22 cellular contexts compared by ENCODE assay signal in genomic region chr13:79745141-79745540, GRCh38.
DNase-seq lines count a peak whose midpoint lies in the region; ATAC-seq and TF ChIP-seq lines count a peak whose summit lies in the region.
"Had no signal": no experiment of that assay in that cellular context is flagged by ENCODE, and none has a peak within 500 bp of the region (broad histone marks: within the 10 kb centered on the region; RNA-seq: fewer than 3 reads in every experiment).

No MANE protein-coding gene starts in this region.

- no TSS peak for BruUV-seq in Caco-2 (replicated peaks; lab: Mats Ljungman, UMichigan)

- TF ChIP-seq POLR2A in Peyer's patch (IDR thresholded peaks at IDR 0.05) = no peak

- H3K27me3 ChIP-seq in cardiac muscle cell (no peaks in the 10 kb centered on the region), Caco-2 (replicated peaks; ENCODE audit: control insufficient read depth, insufficient read depth, low read length) (no peaks in the 10 kb centered on the region), Peyer's patch (no peaks in the 10 kb centered on the region)

- H3K4me1 ChIP-seq in cardiac muscle cell (ENCODE audit: low read depth) (peaks cover 50% of the 10 kb centered on the region), Caco-2 (peaks cover 12% of the 10 kb centered on the region), Peyer's patch (no peaks in the 10 kb centered on the region)

- DNase-seq in cardiac muscle cell (ENCODE audit: low read depth in 1 of 2, low spot score in 1 of 2) = peak in 1 of 2 donors; percentile 53
- no peak for DNase-seq in cardiac septum (ENCODE audit: low spot score)
- DNase-seq in cerebellar cortex (ENCODE audit: low spot score) = peak; percentile 77
- no peak for DNase-seq in mesothelial cell of epicardium (ENCODE audit: low spot score in 2 of 2, unreplicated experiment in 2 of 2)
- DNase-seq in Caco-2 = no peak
- no peak for DNase-seq in Peyer's patch
- no peak for DNase-seq in OCI-M2 (lab: John Stamatoyannopoulos, UW; ENCODE audit: unreplicated experiment)
- DNase-seq: 8988T; CD4-positive, alpha-beta T cell; DMS153; GM23248; IMR-90; NCI-H1092 treated with DMSO at 0.1 percent for 48 hours; NCI-H146; NCI-H510A; NCI-H748 treated with DMSO at 0.1 percent for 48 hours; NK-92 treated with Interleukin-12 subunit alpha and Interleukin-12 subunit beta, amount 100 ng/mL, for 24 hours; Right ventricle myocardium superior had no signal

- CTCF ChIA-PET in Caco-2 (lab: Charles Lee) = interaction anchor here (0.6 kb wide), 1 partner anchor 767 kb away, joined by 3 read pairs; no protein-coding TSS in a partner anchor

- H3K36me3 Mint-ChIP-seq in mesothelial cell of epicardium = no peaks in the 10 kb centered on the region
- H3K36me3 Mint-ChIP-seq in Caco-2 (ENCODE audit: insufficient read depth, unreplicated experiment) = no peaks in the 10 kb centered on the region

- H3K27ac ChIP-seq in cardiac muscle cell (peak overlapping the region; percentile 70), Peyer's patch (no peak overlapping the region)
- H3K27ac ChIP-seq: GM23248 had no signal

- TF ChIP-seq CTCF in cardiac muscle cell (IDR thresholded peaks at IDR 0.05; ENCODE audit: low read depth, low read length) (no peak), mesothelial cell of epicardium (IDR thresholded peaks at IDR 0.05; ENCODE audit: unreplicated experiment) (no peak), Caco-2 (IDR thresholded peaks at IDR 0.05; ENCODE audit: insufficient read depth in 1 of 2, low read depth in 1 of 2, low read length in 1 of 2, severe bottlenecking in 1 of 2, unreplicated experiment in 1 of 2) (no peak), Peyer's patch (IDR thresholded peaks at IDR 0.05) (no peak)

- H3K4me3 ChIP-seq in cardiac muscle cell (no peak overlapping the region), Caco-2 (ENCODE audit: low read depth, low read length) (no peak overlapping the region), Peyer's patch (no peak overlapping the region)
- H3K4me3 ChIP-seq: GM12878, GM23248 had no signal

- peak overlapping the region; percentile 90 for H3K27ac Mint-ChIP-seq in mesothelial cell of epicardium
- H3K27ac Mint-ChIP-seq in Caco-2 (ENCODE audit: unreplicated experiment) = no peak overlapping the region
- H3K27ac Mint-ChIP-seq: B cell; CD4-positive, alpha-beta T cell had no signal

- H3K36me3 ChIP-seq in cardiac muscle cell (no peaks in the 10 kb centered on the region), Caco-2 (ENCODE audit: control insufficient read depth, insufficient read depth, low read length) (no peaks in the 10 kb centered on the region), Peyer's patch (no peaks in the 10 kb centered on the region)

- H3K4me3 Mint-ChIP-seq in mesothelial cell of epicardium (no peak overlapping the region), Caco-2 (ENCODE audit: unreplicated experiment) (no peak overlapping the region)
- H3K4me3 Mint-ChIP-seq: B cell; CD4-positive, alpha-beta T cell had no signal

- H3K4me1 Mint-ChIP-seq in mesothelial cell of epicardium = peaks cover 65% of the 10 kb centered on the region
- H3K4me1 Mint-ChIP-seq in Caco-2 (ENCODE audit: low read depth, unreplicated experiment) = peaks cover 18% of the 10 kb centered on the region
- H3K4me1 Mint-ChIP-seq: B cell had no signal

- intact Hi-C loops in cardiac septum (cut with DNase I) = no loop called here
- intact Hi-C loops in Caco-2 (cut with micrococcal nuclease; ENCODE audit: unreplicated experiment) = no loop called here

- ATAC-seq in GM21526 (IDR thresholded peaks at IDR 0.05; ENCODE audit: low FRiP score, unreplicated experiment) = no peak
- ATAC-seq: GM12878, HCT116 had no signal

- POLR2A ChIA-PET in Caco-2 (lab: Charles Lee) = no interaction called here

- no peaks in the 10 kb centered on the region for H3K9me3 ChIP-seq in cardiac muscle cell (ENCODE audit: low read depth)
- H3K9me3 ChIP-seq in Caco-2 = no peaks in the 10 kb centered on the region
- H3K9me3 ChIP-seq in Peyer's patch = no peaks in the 10 kb centered on the region

- H3K9me3 Mint-ChIP-seq in mesothelial cell of epicardium (peaks cover 8% of the 10 kb centered on the region), Caco-2 (ENCODE audit: unreplicated experiment) (peaks cover 9% of the 10 kb centered on the region)
- H3K9me3 Mint-ChIP-seq: CD4-positive, alpha-beta T cell had no signal

- H3K27me3 Mint-ChIP-seq in mesothelial cell of epicardium (ENCODE audit: low read depth) = no peaks in the 10 kb centered on the region
- H3K27me3 Mint-ChIP-seq in Caco-2 (ENCODE audit: insufficient read depth, unreplicated experiment) = no peaks in the 10 kb centered on the region
- H3K27me3 Mint-ChIP-seq: B cell; CD4-positive, alpha-beta T cell had no signal
